Comparison of ENCODE assay signal across 8 cellular contexts in the genomic region with DNA sequence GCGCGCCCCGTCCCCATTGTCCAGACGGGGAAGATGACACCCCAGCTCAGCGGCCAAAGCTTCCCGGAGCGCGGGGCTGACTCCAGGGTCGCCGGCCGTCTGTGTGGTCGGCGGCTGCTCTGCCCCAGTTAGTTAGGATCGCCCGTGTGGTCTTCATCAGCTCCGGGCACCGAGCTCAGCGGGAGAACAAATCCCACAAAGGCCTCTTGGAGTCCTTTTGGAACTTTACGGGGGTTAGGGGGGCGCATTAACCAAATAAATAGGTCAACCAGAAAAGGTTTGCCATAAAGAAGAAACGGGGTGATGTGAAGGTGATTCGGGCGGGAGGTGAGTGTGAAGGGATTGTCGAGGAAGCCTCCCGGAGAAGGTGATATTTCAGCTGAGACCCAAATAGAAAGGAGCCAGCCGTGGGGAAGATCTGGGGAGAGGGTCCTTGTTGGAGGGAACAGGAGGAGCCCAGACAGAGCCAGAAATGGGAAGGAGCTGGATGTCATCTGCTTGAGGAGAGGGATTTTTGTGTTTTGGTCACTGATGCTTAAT. TPM values are rescaled to one million over a fixed set of nuclear protein-coding genes. Genes with fewer than 3 reads are reported as not detected.
DNase-seq lines count a peak whose midpoint lies in the region; ATAC-seq and TF ChIP-seq lines count a peak whose summit lies in the region.

No MANE protein-coding gene starts in this region.

- peak overlapping the region; percentile 97 for H3K27ac Mint-ChIP-seq in neural crest cell (ENCODE audit: unreplicated experiment)

- H3K9me2 ChIP-seq in PC-3 (replicated peaks; ENCODE audit: low read length) = no peaks in the 10 kb centered on the region

- TF ChIP-seq CTCF in GM12864 (IDR thresholded peaks at IDR 0.05; ENCODE audit: low read depth, low read length, missing control alignments) = no peak
- no peak for TF ChIP-seq CTCF in PC-3 (conservative IDR thresholded peaks at IDR 0.05; ENCODE audit: low read depth, low read length)
- no peak for TF ChIP-seq CTCF in neural crest cell (conservative IDR thresholded peaks at IDR 0.05)

- peak overlapping the region; percentile 97 for H3K4me2 ChIP-seq in PC-3 (ENCODE audit: low read length)

- POLR2A ChIA-PET in PC-3 (lab: Charles Lee; ENCODE audit: unreplicated experiment) = interaction anchor here (0.6 to 1.1 kb wide), 2 partner anchors 117 to 209 kb away, joined by 3 to 4 read pairs; no protein-coding TSS in a partner anchor

- no peaks in the 10 kb centered on the region for H3F3A ChIP-seq in PC-3 (ENCODE audit: low read length, unreplicated experiment)

- H3K4me3 ChIP-seq in GM12864 (ENCODE audit: low read depth, low read length) (peak overlapping the region; percentile 99), PC-3 (ENCODE audit: low read length) (peak overlapping the region; percentile 99)
- H3K4me3 ChIP-seq in effector memory CD4-positive, alpha-beta T cell (ENCODE audit: insufficient read depth, low read depth, low read length, poor library complexity, severe bottlenecking) = peak overlapping the region; percentile 93

- peaks cover 31% of the 10 kb centered on the region for H3K79me2 ChIP-seq in PC-3 (ENCODE audit: low read length)

- H3K27me3 Mint-ChIP-seq in neural crest cell (ENCODE audit: low read depth) = no peaks in the 10 kb centered on the region

- H3K36me3 ChIP-seq in PC-3 (ENCODE audit: low read depth, low read length) = no peaks in the 10 kb centered on the region
- no peaks in the 10 kb centered on the region for H3K36me3 ChIP-seq in effector memory CD4-positive, alpha-beta T cell (ENCODE audit: control insufficient read depth, insufficient read depth, low read length)

- no peaks in the 10 kb centered on the region for H3K27me3 ChIP-seq in PC-3 (ENCODE audit: low read length)
- no peaks in the 10 kb centered on the region for H3K27me3 ChIP-seq in effector memory CD4-positive, alpha-beta T cell (replicated peaks; ENCODE audit: control insufficient read depth, insufficient read depth, low read length, poor library complexity, severe bottlenecking)

- no peaks in the 10 kb centered on the region for H4K20me1 ChIP-seq in PC-3 (ENCODE audit: low read length)

- H3K9me3 ChIP-seq in PC-3 (ENCODE audit: low read length) = no peaks in the 10 kb centered on the region
- no peaks in the 10 kb centered on the region for H3K9me3 ChIP-seq in effector memory CD4-positive, alpha-beta T cell (ENCODE audit: control insufficient read depth, low read length)

- H3K4me1 Mint-ChIP-seq in neural crest cell = peaks cover 29% of the 10 kb centered on the region

- intact Hi-C loops in PC-3 (cut with micrococcal nuclease) = loop anchor here (5.0 kb wide), 1 partner anchor 51 kb away; no protein-coding TSS in a partner anchor

- DNase-seq in GM12864 (ENCODE audit: low read depth) (no peak), PC-3 (no peak), neural crest cell (ENCODE audit: low read depth, low spot score) (no peak), NCI-H1694 (lab: John Stamatoyannopoulos, UW) (no peak), RPMI8226 (no peak), SHP77 (lab: John Stamatoyannopoulos, UW) (no peak), inferior parietal cortex (ENCODE audit: extremely low spot score) (no peak)
- no peak for DNase-seq in effector memory CD4-positive, alpha-beta T cell

- H2AFZ ChIP-seq in PC-3 (ENCODE audit: low read length) = peak overlapping the region; percentile 92

- H3K9me3 Mint-ChIP-seq in neural crest cell = no peaks in the 10 kb centered on the region

- no peaks in the 10 kb centered on the region for H3K36me3 Mint-ChIP-seq in neural crest cell (ENCODE audit: low read depth)

- ATAC-seq in PC-3 = peak; percentile 14; the same call in 1 of the 2 replicates

- peak overlapping the region; percentile 90 for H3K9ac ChIP-seq in PC-3 (ENCODE audit: low read length)

- H3K4me3 Mint-ChIP-seq in neural crest cell = peak overlapping the region; percentile 93

- H3K27ac ChIP-seq in PC-3 (ENCODE audit: low read length) = no peak overlapping the region
- peak overlapping the region; percentile 55 for H3K27ac ChIP-seq in effector memory CD4-positive, alpha-beta T cell (ENCODE audit: insufficient read depth, low read length, poor library complexity, severe bottlenecking)

- CTCF ChIA-PET in PC-3 (lab: Charles Lee) = interaction anchor here (0.7 kb wide), 1 partner anchor 1351 kb away, joined by 3 read pairs; no protein-coding TSS in a partner anchor

- no TSS peak for BruUV-seq in PC-3 (replicated peaks; lab: Mats Ljungman, UMichigan)

- peaks cover 18% of the 10 kb centered on the region for H3K4me1 ChIP-seq in PC-3 (ENCODE audit: insufficient read depth, low read length)
- H3K4me1 ChIP-seq in effector memory CD4-positive, alpha-beta T cell (ENCODE audit: control insufficient read depth, insufficient read depth, low read length, poor library complexity, severe bottlenecking) = peaks cover 18% of the 10 kb centered on the region

RNA-seq across cellular contexts. Expression of gene ATP6V0A2, which starts 0.7 kb away (rescaled TPM):
- 27.8 and 34.2 TPM in 2 replicates for total RNA-seq in PC-3 (2014; rRNA removed)
- total RNA-seq in neural crest cell = 58.9 and 59.6 TPM in 2 replicates

RNA-seq across cellular contexts. Expression of gene TCTN2, which starts 41.9 kb away (rescaled TPM):
- 13.9 and 15.8 TPM in 2 replicates for total RNA-seq in PC-3 (2014; rRNA removed)
- total RNA-seq in neural crest cell = 21.0 and 23.1 TPM in 2 replicates

RNA-seq across cellular contexts. Expression of gene DNAH10, which starts 49.3 kb away (rescaled TPM):
- total RNA-seq in PC-3 (2014; rRNA removed) = 0.15 and 0.17 TPM in 2 replicates
- total RNA-seq in neural crest cell = 1.1 and 2.0 TPM in 2 replicates
